ENCODE assay signal across 1 cellular context in the genomic region with DNA sequence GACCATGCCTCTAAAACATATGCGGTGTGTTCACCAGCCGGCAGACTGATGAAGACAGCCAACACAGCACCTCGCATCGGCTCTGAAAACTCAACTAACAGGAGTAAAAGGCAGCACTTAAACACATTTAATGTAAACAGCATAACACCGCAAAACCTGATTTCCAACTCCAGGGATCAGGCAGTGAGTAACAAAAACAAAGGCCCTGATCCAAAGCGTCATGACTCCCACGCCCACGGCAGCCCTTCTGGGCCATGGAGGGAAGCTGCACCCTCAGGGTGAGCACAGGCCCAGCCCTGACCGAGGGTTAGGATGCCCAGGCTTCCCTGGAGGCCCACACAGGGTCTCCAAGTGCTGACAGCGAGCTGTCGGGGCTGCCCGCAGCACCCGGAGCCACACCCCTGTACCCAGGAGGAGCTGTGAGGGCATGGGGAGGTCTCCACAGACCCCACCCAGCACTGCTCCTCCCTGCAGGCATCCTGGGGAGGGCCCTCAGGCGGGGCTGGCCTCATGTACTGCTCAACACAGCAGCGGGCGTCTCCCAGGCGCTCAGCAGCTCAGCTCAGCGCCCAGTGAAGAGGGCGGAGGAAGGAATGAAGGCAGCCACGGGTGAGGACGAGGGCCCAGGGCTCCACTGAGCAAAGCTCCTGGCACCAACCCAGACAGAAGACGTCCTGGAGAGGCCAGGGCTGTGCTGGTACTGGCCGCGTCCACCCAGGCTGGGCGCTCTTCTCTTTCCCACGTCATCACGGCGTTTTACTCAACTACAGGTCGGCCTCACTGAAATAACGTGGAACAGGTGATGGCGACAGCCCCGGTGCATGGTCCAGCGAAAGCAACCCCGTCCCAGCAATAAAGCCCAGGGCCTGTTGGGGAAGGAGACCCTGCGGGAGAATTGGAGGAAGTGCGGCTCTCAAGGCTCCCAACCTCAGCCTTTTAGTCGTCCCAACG.
TF ChIP-seq lines count a peak whose summit lies in the region.

No MANE protein-coding gene starts in this region.

TF ChIP-seq in HEK293, 187 proteins besides CTCF, POLR2A, EP300 and RAD21 (continued from another document):
- TF ChIP-seq, protein P1, sequence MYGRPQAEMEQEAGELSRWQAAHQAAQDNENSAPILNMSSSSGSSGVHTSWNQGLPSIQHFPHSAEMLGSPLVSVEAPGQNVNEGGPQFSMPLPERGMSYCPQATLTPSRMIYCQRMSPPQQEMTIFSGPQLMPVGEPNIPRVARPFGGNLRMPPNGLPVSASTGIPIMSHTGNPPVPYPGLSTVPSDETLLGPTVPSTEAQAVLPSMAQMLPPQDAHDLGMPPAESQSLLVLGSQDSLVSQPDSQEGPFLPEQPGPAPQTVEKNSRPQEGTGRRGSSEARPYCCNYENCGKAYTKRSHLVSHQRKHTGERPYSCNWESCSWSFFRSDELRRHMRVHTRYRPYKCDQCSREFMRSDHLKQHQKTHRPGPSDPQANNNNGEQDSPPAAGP (tag by site-specific recombination; IDR thresholded peaks at IDR 0.05): peak; percentile 86
- peak; percentile 61 for TF ChIP-seq ZFHX2 (tag by site-specific recombination; conservative IDR thresholded peaks at IDR 0.05)
